8 cellular contexts compared by ENCODE assay signal in genomic region chr1:91731815-91732214, GRCh38.
A peak's percentile ranks its signal among the peaks of the same experiment; 100 is the strongest.
DNase-seq lines count a peak whose midpoint lies in the region; ATAC-seq and TF ChIP-seq lines count a peak whose summit lies in the region.

No MANE protein-coding gene starts in this region.

- H3K4me1 ChIP-seq in ACC112 (ENCODE audit: control insufficient read depth, insufficient read depth, low read length, unreplicated experiment) (peaks cover 44% of the 10 kb centered on the region), OCI-LY3 (ENCODE audit: low read length) (peaks cover 60% of the 10 kb centered on the region), osteoblast (ENCODE audit: insufficient read depth, low read length) (peaks cover 42% of the 10 kb centered on the region)

- H3K4me2 ChIP-seq in OCI-LY3 (ENCODE audit: low read length) (peak overlapping the region; percentile 94), osteoblast (ENCODE audit: insufficient read depth, low read length) (peak overlapping the region; percentile 49)

- ATAC-seq in HG02763 (IDR thresholded peaks at IDR 0.05; ENCODE audit: unreplicated experiment), result no peak
- no peak for ATAC-seq in GM21367 (IDR thresholded peaks at IDR 0.05; ENCODE audit: unreplicated experiment)

- H3K27me3 ChIP-seq in ACC112 (ENCODE audit: insufficient read depth, low read length) (no peaks in the 10 kb centered on the region), OCI-LY3 (ENCODE audit: low read depth, low read length) (no peaks in the 10 kb centered on the region), osteoblast (ENCODE audit: insufficient read depth, low read length) (no peaks in the 10 kb centered on the region)

- DNase-seq in astrocyte of the spinal cord (ENCODE audit: low read depth, low spot score) (peak; percentile 71), osteoblast (ENCODE audit: insufficient read length, low spot score, missing footprints) (no peak), NCI-H2171 (lab: John Stamatoyannopoulos, UW) (no peak), GM19240 (ENCODE audit: insufficient read length, low spot score) (no peak)

- H3K36me3 ChIP-seq in ACC112 (ENCODE audit: insufficient read depth, low read length) (peaks cover 12% of the 10 kb centered on the region), OCI-LY3 (replicated peaks; ENCODE audit: low read depth, low read length) (no peaks in the 10 kb centered on the region), osteoblast (ENCODE audit: insufficient read depth, low read length) (no peaks in the 10 kb centered on the region)

- H3K79me2 ChIP-seq in ACC112 (ENCODE audit: control insufficient read depth, insufficient read depth, low read length, unreplicated experiment) (no peaks in the 10 kb centered on the region), OCI-LY3 (ENCODE audit: low read length) (no peaks in the 10 kb centered on the region), osteoblast (ENCODE audit: insufficient read depth, low read length) (no peaks in the 10 kb centered on the region)

- in situ Hi-C loops in astrocyte of the spinal cord (cut with HindIII; ENCODE audit: low sequenced_read_pairs), result no loop called here

- H3K27ac ChIP-seq in ACC112 (ENCODE audit: low read depth, low read length) (peak overlapping the region; percentile 74), OCI-LY3 (ENCODE audit: low read length) (peak overlapping the region; percentile 56), osteoblast (ENCODE audit: low read depth, low read length) (peak overlapping the region; percentile 85)

- TF ChIP-seq CTCF in OCI-LY3 (IDR thresholded peaks at IDR 0.05; ENCODE audit: low read depth, low read length) (no peak), astrocyte of the spinal cord (IDR thresholded peaks at IDR 0.05; ENCODE audit: low read depth, low read length) (no peak), osteoblast (IDR thresholded peaks at IDR 0.05; ENCODE audit: extremely low read depth, low read depth, low read length) (no peak)

- peak overlapping the region; percentile 50; the same call in 1 of the 2 replicates for H3K9ac ChIP-seq in OCI-LY3 (ENCODE audit: low read length)

- peak overlapping the region; percentile 52; the same call in 1 of the 2 replicates for H3K4me3 ChIP-seq in ACC112 (ENCODE audit: low read depth, low read length)
- peak overlapping the region; percentile 73 for H3K4me3 ChIP-seq in OCI-LY3 (ENCODE audit: low read length)
- no peak overlapping the region for H3K4me3 ChIP-seq in astrocyte of the spinal cord (ENCODE audit: low read depth, low read length)
- no peak overlapping the region for H3K4me3 ChIP-seq in osteoblast (ENCODE audit: insufficient read depth, low read length)

- H4K20me1 ChIP-seq in OCI-LY3 (ENCODE audit: insufficient read depth, low read length) (no peaks in the 10 kb centered on the region), osteoblast (ENCODE audit: insufficient read depth, low read length) (peaks cover 5% of the 10 kb centered on the region)

- no peak overlapping the region for H2AFZ ChIP-seq in ACC112 (ENCODE audit: low read length, unreplicated experiment)
- 0 out of 2 replicates have a peak overlapping the region, but pooled peaks have one; percentile 51 for H2AFZ ChIP-seq in OCI-LY3 (ENCODE audit: low read depth, low read length)
- H2AFZ ChIP-seq in osteoblast (ENCODE audit: low read length), result no peak overlapping the region

- H3K9me3 ChIP-seq in OCI-LY3 (ENCODE audit: insufficient read depth, low read length) (no peaks in the 10 kb centered on the region), osteoblast (ENCODE audit: low read depth, low read length) (no peaks in the 10 kb centered on the region)

Comparison
In these comparisons a context has a peak if more than half of its experiments do, and no peak if none do; other contexts are left out.
1. H3K4me3 ChIP-seq: peak in ACC112 (single experiment) and OCI-LY3 (single experiment); none in astrocyte of the spinal cord (single experiment) and osteoblast (single experiment).
2. Peak in every context shown above with its lines, with median percentiles within 50 percentile points of each other: H3K27ac ChIP-seq.